In genomic region chrX:68892651-68893050, GRCh38 we compare ENCODE assay signal across 22 cellular contexts.
A peak's percentile ranks its signal among the peaks of the same experiment; 100 is the strongest.
DNase-seq lines count a peak whose midpoint lies in the region; TF ChIP-seq lines count a peak whose summit lies in the region.
"Had no signal": no experiment of that assay in that cellular context is flagged by ENCODE, and none has a peak within 500 bp of the region (broad histone marks: within the 10 kb centered on the region; RNA-seq: fewer than 3 reads in every experiment).

No MANE protein-coding gene starts in this region.

- H3K4me3 ChIP-seq in H7 (ENCODE audit: insufficient read depth, low read depth, low read length) (no peak overlapping the region), neural cell (ENCODE audit: low read length) (no peak overlapping the region)
- H3K4me3 ChIP-seq: BLaER1, HAP-1, K562 had no signal

- no peak for TF ChIP-seq CTCF in neural cell (IDR thresholded peaks at IDR 0.05; ENCODE audit: poor library complexity, severe bottlenecking)

- no peak overlapping the region for H3K27ac ChIP-seq in neural cell (ENCODE audit: low read length)
- H3K27ac ChIP-seq: BLaER1 had no signal

- no peak overlapping the region for H2AFZ ChIP-seq in neural cell (ENCODE audit: low read depth, low read length)

- H3K36me3 ChIP-seq in H7 (replicated peaks; ENCODE audit: control insufficient read depth, insufficient read depth, low read length) = no peaks in the 10 kb centered on the region
- no peaks in the 10 kb centered on the region for H3K36me3 ChIP-seq in neural cell (ENCODE audit: insufficient read depth, low read length)
- H3K36me3 ChIP-seq: BLaER1, HAP-1 had no signal

- H3K9me3 ChIP-seq in neural cell (ENCODE audit: low read length) = no peaks in the 10 kb centered on the region
- H3K9me3 ChIP-seq: BLaER1, HAP-1, SK-N-SH had no signal

- no peaks in the 10 kb centered on the region for H3F3A ChIP-seq in neural cell (ENCODE audit: insufficient read depth, low read length, poor library complexity, severe bottlenecking)

- H3K27me3 ChIP-seq in H7 (ENCODE audit: control insufficient read depth, insufficient read depth, low read length) = peaks cover 17% of the 10 kb centered on the region
- H3K27me3 ChIP-seq in neural cell (ENCODE audit: insufficient read depth, low read depth, low read length) = no peaks in the 10 kb centered on the region

- no peaks in the 10 kb centered on the region for H3K9me2 ChIP-seq in neural cell (ENCODE audit: insufficient read depth, low read length)
- H3K9me2 ChIP-seq: SK-N-SH had no signal

- no peaks in the 10 kb centered on the region for H4K20me1 ChIP-seq in neural cell (ENCODE audit: insufficient read depth)
- H4K20me1 ChIP-seq: BLaER1 had no signal

- TF ChIP-seq RAD21 in neural cell (conservative IDR thresholded peaks at IDR 0.05) = no peak

- no peak overlapping the region for H3K4me2 ChIP-seq in neural cell (ENCODE audit: low read length)
- H3K4me2 ChIP-seq: BLaER1, SK-N-SH had no signal

- peak overlapping the region; percentile 16 for H3K9ac ChIP-seq in neural cell (ENCODE audit: low read length)
- H3K9ac ChIP-seq: BLaER1, SK-N-SH had no signal

- no peak for TF ChIP-seq EP300 in neural cell (conservative IDR thresholded peaks at IDR 0.05; ENCODE audit: poor library complexity, severe bottlenecking)

- DNase-seq in H7 = peak; percentile 66
- DNase-seq in ecto neural progenitor cell (ENCODE audit: low spot score) = peak; percentile 57
- peak; percentile 49 for DNase-seq in retina
- DNase-seq in stimulated activated naive CD4-positive, alpha-beta T cell (lab: John Stamatoyannopoulos, UW) = no peak
- no peak for DNase-seq in SIG-M5 (lab: John Stamatoyannopoulos, UW)
- DNase-seq in AG08396 (ENCODE audit: low spot score) = no peak
- DNase-seq: CD4-positive, CD25-positive, alpha-beta regulatory T cell; DMS153; DND-41; HFFc6; Kasumi-1; NCI-H1105 treated with DMSO at 0.1 percent for 48 hours; NCI-H146; NCI-H1930; NCI-H2107; NCI-H446 treated with DMSO at 0.1 percent for 48 hours; NCI-H69; SK-N-SH had no signal

- no peaks in the 10 kb centered on the region for H3K79me2 ChIP-seq in neural cell (replicated peaks; ENCODE audit: insufficient read depth, low read length)

TF ChIP-seq in neural cell, 6 proteins besides CTCF, POLR2A, EP300 and RAD21:
- no peak for TF ChIP-seq POLR2AphosphoS5 (IDR thresholded peaks at IDR 0.05)
- no peak for TF ChIP-seq MXI1 (conservative IDR thresholded peaks at IDR 0.05; ENCODE audit: poor library complexity, severe bottlenecking)
- TF ChIP-seq, protein P1, sequence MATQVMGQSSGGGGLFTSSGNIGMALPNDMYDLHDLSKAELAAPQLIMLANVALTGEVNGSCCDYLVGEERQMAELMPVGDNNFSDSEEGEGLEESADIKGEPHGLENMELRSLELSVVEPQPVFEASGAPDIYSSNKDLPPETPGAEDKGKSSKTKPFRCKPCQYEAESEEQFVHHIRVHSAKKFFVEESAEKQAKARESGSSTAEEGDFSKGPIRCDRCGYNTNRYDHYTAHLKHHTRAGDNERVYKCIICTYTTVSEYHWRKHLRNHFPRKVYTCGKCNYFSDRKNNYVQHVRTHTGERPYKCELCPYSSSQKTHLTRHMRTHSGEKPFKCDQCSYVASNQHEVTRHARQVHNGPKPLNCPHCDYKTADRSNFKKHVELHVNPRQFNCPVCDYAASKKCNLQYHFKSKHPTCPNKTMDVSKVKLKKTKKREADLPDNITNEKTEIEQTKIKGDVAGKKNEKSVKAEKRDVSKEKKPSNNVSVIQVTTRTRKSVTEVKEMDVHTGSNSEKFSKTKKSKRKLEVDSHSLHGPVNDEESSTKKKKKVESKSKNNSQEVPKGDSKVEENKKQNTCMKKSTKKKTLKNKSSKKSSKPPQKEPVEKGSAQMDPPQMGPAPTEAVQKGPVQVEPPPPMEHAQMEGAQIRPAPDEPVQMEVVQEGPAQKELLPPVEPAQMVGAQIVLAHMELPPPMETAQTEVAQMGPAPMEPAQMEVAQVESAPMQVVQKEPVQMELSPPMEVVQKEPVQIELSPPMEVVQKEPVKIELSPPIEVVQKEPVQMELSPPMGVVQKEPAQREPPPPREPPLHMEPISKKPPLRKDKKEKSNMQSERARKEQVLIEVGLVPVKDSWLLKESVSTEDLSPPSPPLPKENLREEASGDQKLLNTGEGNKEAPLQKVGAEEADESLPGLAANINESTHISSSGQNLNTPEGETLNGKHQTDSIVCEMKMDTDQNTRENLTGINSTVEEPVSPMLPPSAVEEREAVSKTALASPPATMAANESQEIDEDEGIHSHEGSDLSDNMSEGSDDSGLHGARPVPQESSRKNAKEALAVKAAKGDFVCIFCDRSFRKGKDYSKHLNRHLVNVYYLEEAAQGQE (IDR thresholded peaks at IDR 0.05; ENCODE audit: borderline replicate concordance) = no peak
- TF ChIP-seq TAF1 (IDR thresholded peaks at IDR 0.05; ENCODE audit: low read depth) = no peak
- no peak for TF ChIP-seq SMC3 (conservative IDR thresholded peaks at IDR 0.05; ENCODE audit: poor library complexity)
- no peak for TF ChIP-seq EZH2 (IDR thresholded peaks at IDR 0.05; ENCODE audit: borderline replicate concordance, insufficient read depth, low read length, poor library complexity, severe bottlenecking)

Comparison
In these comparisons a context has a peak if more than half of its experiments do, and no peak if none do; other contexts are left out.
1. DNase-seq: peak in H7 (single experiment), ecto neural progenitor cell (single experiment) and retina (single experiment); none in stimulated activated naive CD4-positive, alpha-beta T cell (0 of 6), SIG-M5 (single experiment) and AG08396 (single experiment).